ENCODE assay signal across 14 cellular contexts in genomic region chr4:152956650-152957436, GRCh38. TPM values are rescaled to one million over a fixed set of nuclear protein-coding genes. Genes with fewer than 3 reads are reported as not detected.
DNase-seq lines count a peak whose midpoint lies in the region; ATAC-seq and TF ChIP-seq lines count a peak whose summit lies in the region.
"Had no signal": no experiment of that assay in that cellular context is flagged by ENCODE, and none has a peak within 500 bp of the region (broad histone marks: within the 10 kb centered on the region; RNA-seq: fewer than 3 reads in every experiment).

No MANE protein-coding gene starts in this region.

- no peaks in the 10 kb centered on the region for H3K27me3 Mint-ChIP-seq in chondrocyte (ENCODE audit: low read depth)

- no peak for ATAC-seq in HG03439 (IDR thresholded peaks at IDR 0.05; ENCODE audit: unreplicated experiment)

- peaks cover 72% of the 10 kb centered on the region for H3K4me1 Mint-ChIP-seq in chondrocyte (ENCODE audit: low read depth)

- no peak for TF ChIP-seq CTCF in chondrocyte (IDR thresholded peaks at IDR 0.05)

- peaks cover 5% of the 10 kb centered on the region for H3K36me3 Mint-ChIP-seq in chondrocyte (ENCODE audit: low read depth)

- H3K27ac Mint-ChIP-seq in chondrocyte (ENCODE audit: unreplicated experiment): peak overlapping the region; percentile 92

- H3K9me3 Mint-ChIP-seq in chondrocyte (ENCODE audit: low read depth): no peaks in the 10 kb centered on the region
- H3K9me3 Mint-ChIP-seq: central memory CD8-positive, alpha-beta T cell had no signal

- DNase-seq in HK-2 (ENCODE audit: unreplicated experiment) (peak; percentile 59), chondrocyte (ENCODE audit: low spot score) (no peak), left kidney (ENCODE audit: low read depth, low spot score) (peak; percentile 87), smooth muscle cell of the brain vasculature (ENCODE audit: low read depth, low spot score) (peak; percentile 35), D341Med (ENCODE audit: low spot score) (no peak)
- DNase-seq in effector CD8-positive, alpha-beta T cell (lab: John Stamatoyannopoulos, UW): no peak
- DNase-seq in activated CD4-positive, CD25-positive, alpha-beta regulatory T cell (lab: John Stamatoyannopoulos, UW): no peak
- DNase-seq: activated T-cell treated with anti-CD3 and anti-CD28 coated beads for 4 hours, DND-41, GOT3, NCI-H146, PC-9 had no signal

- H3K4me3 Mint-ChIP-seq in chondrocyte (ENCODE audit: unreplicated experiment): peak overlapping the region; percentile 58
- H3K4me3 Mint-ChIP-seq: central memory CD8-positive, alpha-beta T cell had no signal

RNA-seq across cellular contexts. Expression of gene FHDC1, which starts 20.7 kb away (rescaled TPM):
- 4.2 to 8.9 TPM (median 4.4 TPM) in 3 replicates for total RNA-seq in chondrocyte

Comparison
In these comparisons a context has a peak if more than half of its experiments do, and no peak if none do; other contexts are left out.
1. DNase-seq: peak in HK-2 (single experiment), left kidney (single experiment) and smooth muscle cell of the brain vasculature (single experiment); none in chondrocyte (single experiment), effector CD8-positive, alpha-beta T cell (single experiment), activated CD4-positive, CD25-positive, alpha-beta regulatory T cell (0 of 4) and D341Med (single experiment).